ENCODE assay signal across 35 cellular contexts in genomic region chr12:125530876-125531275, GRCh38.
"Had no signal": no experiment of that assay in that cellular context is flagged by ENCODE, and none has a peak within 500 bp of the region (broad histone marks: within the 10 kb centered on the region; RNA-seq: fewer than 3 reads in every experiment).

No MANE protein-coding gene starts in this region.

- H3K9me3 ChIP-seq: adrenal gland, body of pancreas, breast epithelium had no signal

- H3K27me3 ChIP-seq: adrenal gland, body of pancreas, brain microvascular endothelial cell had no signal

- H3K9me3 Mint-ChIP-seq: activated B cell treated with CpG ODN at 0.5 μM for 24 hours; activated CD4-positive, alpha-beta memory T cell treated with anti-CD3 and anti-CD28 coated beads for 36 hours; activated CD4-positive, alpha-beta T cell treated with anti-CD3 and anti-CD28 coated beads, Interleukin-2, amount 10 ng/mL, durations not matched to agents 24 days and 14 days; activated CD8-positive, alpha-beta T cell treated with anti-CD3 and anti-CD28 coated beads for 36 hours; activated naive CD4-positive, alpha-beta T cell treated with anti-CD3 and anti-CD28 coated beads for 36 hours; activated naive CD4-positive, alpha-beta T cell treated with anti-CD3 and anti-CD28 coated beads, Interleukin-2, amount 50 U/mL, for 72 hours; activated naive CD8-positive, alpha-beta T cell treated with anti-CD3 and anti-CD28 coated beads for 36 hours; activated T-cell treated with anti-CD3 and anti-CD28 coated beads, Interleukin-2, amount 50 U/mL, for 4 hours; activated T-helper 1 cell treated with anti-CD3 and anti-CD28 coated beads, Interleukin-12 subunit alpha, Interleukin-12 subunit beta, Interleukin-2, Interleukin-4 antibody, amounts not matched to agents 30 ng/mL and 10 ng/mL and 1 ng/mL, durations not matched to agents 14 hours and 24 hours and 36 hours; activated T-helper 17 cell treated with anti-CD3 and anti-CD28 coated beads, Interleukin-2, amount 50 U/mL, for 72 hours; T-helper 1 cell treated with Interleukin-12 subunit alpha and Interleukin-12 subunit beta and Interleukin-4 antibody, amounts not matched to agents 30 μg/mL and 1 μg/mL, for 36 hours; T-helper 2 cell treated with Interferon-gamma antibody and Interleukin-4, amounts not matched to agents 5 μg/mL and 100 μg/mL, for 36 hours had no signal

- H3K27ac ChIP-seq: adrenal gland, body of pancreas, brain microvascular endothelial cell, breast epithelium, VCaP had no signal

- H3K36me3 Mint-ChIP-seq: activated CD4-positive, alpha-beta memory T cell treated with anti-CD3 and anti-CD28 coated beads for 36 hours; activated naive CD4-positive, alpha-beta T cell treated with anti-CD3 and anti-CD28 coated beads, Interleukin-2, amount 50 U/mL, for 72 hours; activated naive CD8-positive, alpha-beta T cell treated with anti-CD3 and anti-CD28 coated beads for 36 hours had no signal

- DNase-seq: activated B cell treated with CpG ODN at 0.5 μM for 24 hours; activated CD4-positive, alpha-beta memory T cell treated with anti-CD3 and anti-CD28 coated beads for 36 hours; activated CD4-positive, alpha-beta T cell treated with anti-CD3 and anti-CD28 coated beads for 4 hours; activated CD4-positive, alpha-beta T cell treated with anti-CD3 and anti-CD28 coated beads, Interleukin-2, amount 10 ng/mL, durations not matched to agents 24 days and 14 days; activated CD4-positive, alpha-beta T cell treated with anti-CD3 and anti-CD28 coated beads, Interleukin-2, amount 50 U/mL, for 1 hour; activated CD4-positive, alpha-beta T cell treated with anti-CD3 and anti-CD28 coated beads, Interleukin-2, amount 50 U/mL, for 4 hours; activated CD4-positive, CD25-positive, alpha-beta regulatory T cell treated with anti-CD3 and anti-CD28 coated beads, Interleukin-2, amount 50 U/mL, for 72 hours; activated CD8-positive, alpha-beta memory T cell treated with anti-CD3 and anti-CD28 coated beads, Interleukin-2, amount 50 U/mL, for 4 hours; activated CD8-positive, alpha-beta T cell treated with anti-CD3 and anti-CD28 coated beads for 36 hours; activated effector memory CD4-positive, alpha-beta T cell treated with anti-CD3 and anti-CD28 coated beads, Interleukin-2, amount 50 U/mL, for 16 hours; activated gamma-delta T cell treated with Interleukin-2 at 50 U/mL for 16 hours; activated naive CD4-positive, alpha-beta T cell; activated naive CD4-positive, alpha-beta T cell treated with anti-CD3 and anti-CD28 coated beads for 36 hours; activated naive CD4-positive, alpha-beta T cell treated with anti-CD3 and anti-CD28 coated beads, Interleukin-2, amount 50 U/mL, for 16 hours; activated naive CD8-positive, alpha-beta T cell treated with anti-CD3 and anti-CD28 coated beads for 36 hours; activated T-cell treated with anti-CD3 and anti-CD28 coated beads for 4 hours; activated T-cell treated with anti-CD3 and anti-CD28 coated beads, Interleukin-2, amount 50 U/mL, for 1 hour; activated T-cell treated with anti-CD3 and anti-CD28 coated beads, Interleukin-2, amount 50 U/mL, for 4 hours; activated T-cell treated with anti-CD3 and anti-CD28 coated beads, Interleukin-2, amount 50 U/mL, for 72 hours; adrenal gland; amniotic stem cell; aorta; brain microvascular endothelial cell; central memory CD4-positive, alpha-beta T cell; T-helper 1 cell; T-helper 2 cell; T-helper 9 cell had no signal

- H3K4me1 Mint-ChIP-seq: activated B cell treated with CpG ODN at 0.5 μM for 24 hours; activated CD4-positive, alpha-beta T cell treated with anti-CD3 and anti-CD28 coated beads, Interleukin-2, amount 10 ng/mL, durations not matched to agents 24 days and 14 days; activated naive CD8-positive, alpha-beta T cell treated with anti-CD3 and anti-CD28 coated beads for 36 hours; activated T-helper 17 cell treated with anti-CD3 and anti-CD28 coated beads, Interleukin-2, amount 50 U/mL, for 72 hours had no signal

- H3K4me1 ChIP-seq: adrenal gland, breast epithelium had no signal

- ATAC-seq: activated CD8-positive, alpha-beta T cell treated with anti-CD3 and anti-CD28 coated beads for 36 hours; activated naive CD4-positive, alpha-beta T cell treated with anti-CD3 and anti-CD28 coated beads, Interleukin-2, amount 50 U/mL, for 72 hours; activated T-cell treated with anti-CD3 and anti-CD28 coated beads, Interleukin-2, amount 50 U/mL, for 4 hours; activated T-cell treated with anti-CD3 and anti-CD28 coated beads, Interleukin-2, amount 50 U/mL, for 72 hours; activated T-helper 17 cell treated with anti-CD3 and anti-CD28 coated beads, Interleukin-2, amount 50 U/mL, for 72 hours; body of pancreas had no signal

- H3K27me3 Mint-ChIP-seq: activated CD4-positive, alpha-beta T cell treated with anti-CD3 and anti-CD28 coated beads, Interleukin-2, amount 10 ng/mL, durations not matched to agents 24 days and 14 days had no signal

- H3K27ac Mint-ChIP-seq: activated B cell treated with CpG ODN at 0.5 μM for 24 hours; activated CD4-positive, alpha-beta memory T cell treated with anti-CD3 and anti-CD28 coated beads for 36 hours; activated CD4-positive, alpha-beta T cell treated with anti-CD3 and anti-CD28 coated beads, Interleukin-2, amount 10 ng/mL, durations not matched to agents 24 days and 14 days; activated CD8-positive, alpha-beta T cell treated with anti-CD3 and anti-CD28 coated beads for 36 hours; activated naive CD4-positive, alpha-beta T cell treated with anti-CD3 and anti-CD28 coated beads for 36 hours; activated naive CD4-positive, alpha-beta T cell treated with anti-CD3 and anti-CD28 coated beads, Interleukin-2, amount 50 U/mL, for 72 hours; activated naive CD8-positive, alpha-beta T cell treated with anti-CD3 and anti-CD28 coated beads for 36 hours; activated T-cell treated with anti-CD3 and anti-CD28 coated beads, Interleukin-2, amount 50 U/mL, for 72 hours; activated T-helper 1 cell treated with anti-CD3 and anti-CD28 coated beads, Interleukin-12 subunit alpha, Interleukin-12 subunit beta, Interleukin-2, Interleukin-4 antibody, amounts not matched to agents 30 ng/mL and 10 ng/mL and 1 ng/mL, durations not matched to agents 14 hours and 24 hours and 36 hours; activated T-helper 17 cell treated with anti-CD3 and anti-CD28 coated beads, Interleukin-2, amount 50 U/mL, for 72 hours; T-helper 1 cell treated with Interleukin-12 subunit alpha and Interleukin-12 subunit beta and Interleukin-4 antibody, amounts not matched to agents 30 μg/mL and 1 μg/mL, for 36 hours; T-helper 2 cell treated with Interferon-gamma antibody and Interleukin-4, amounts not matched to agents 5 μg/mL and 100 μg/mL, for 36 hours had no signal

- H3K4me3 Mint-ChIP-seq: activated B cell treated with CpG ODN at 0.5 μM for 24 hours; activated CD4-positive, alpha-beta memory T cell treated with anti-CD3 and anti-CD28 coated beads for 36 hours; activated CD4-positive, alpha-beta T cell treated with anti-CD3 and anti-CD28 coated beads, Interleukin-2, amount 10 ng/mL, durations not matched to agents 24 days and 14 days; activated CD8-positive, alpha-beta T cell treated with anti-CD3 and anti-CD28 coated beads for 36 hours; activated naive CD4-positive, alpha-beta T cell treated with anti-CD3 and anti-CD28 coated beads for 36 hours; activated naive CD8-positive, alpha-beta T cell treated with anti-CD3 and anti-CD28 coated beads for 36 hours; activated T-cell treated with anti-CD3 and anti-CD28 coated beads, Interleukin-2, amount 50 U/mL, for 4 hours; activated T-cell treated with anti-CD3 and anti-CD28 coated beads, Interleukin-2, amount 50 U/mL, for 72 hours; activated T-helper 1 cell treated with anti-CD3 and anti-CD28 coated beads, Interleukin-12 subunit alpha, Interleukin-12 subunit beta, Interleukin-2, Interleukin-4 antibody, amounts not matched to agents 30 ng/mL and 10 ng/mL and 1 ng/mL, durations not matched to agents 14 hours and 24 hours and 36 hours; activated T-helper 17 cell treated with anti-CD3 and anti-CD28 coated beads, Interleukin-2, amount 50 U/mL, for 72 hours; T-helper 1 cell treated with Interleukin-12 subunit alpha and Interleukin-12 subunit beta and Interleukin-4 antibody, amounts not matched to agents 30 μg/mL and 1 μg/mL, for 36 hours; T-helper 2 cell treated with Interferon-gamma antibody and Interleukin-4, amounts not matched to agents 5 μg/mL and 100 μg/mL, for 36 hours had no signal
